Comparison of ENCODE assay signal across 1 cellular context in genomic region chr6:36827261-36828079, GRCh38.
TF ChIP-seq lines count a peak whose summit lies in the region.

No MANE protein-coding gene starts in this region.

TF ChIP-seq in K562, 482 proteins besides CTCF, POLR2A, EP300 and RAD21 (continued from another document and continues in another):
- no peak for TF ChIP-seq CBX1 (IDR thresholded peaks at IDR 0.05; ENCODE audit: low read depth)
- TF ChIP-seq JUN (IDR thresholded peaks at IDR 0.05; ENCODE audit: borderline replicate concordance, low read depth, low read length) = peak; percentile 82; the same call in 1 of the 2 replicates
- no peak for TF ChIP-seq JUN (CRISPR knock-in tag; IDR thresholded peaks at IDR 0.05; ENCODE audit: borderline replicate concordance)
- no peak for TF ChIP-seq ZBTB43 (CRISPR knock-in tag; IDR thresholded peaks at IDR 0.05)
- TF ChIP-seq, protein P1, sequence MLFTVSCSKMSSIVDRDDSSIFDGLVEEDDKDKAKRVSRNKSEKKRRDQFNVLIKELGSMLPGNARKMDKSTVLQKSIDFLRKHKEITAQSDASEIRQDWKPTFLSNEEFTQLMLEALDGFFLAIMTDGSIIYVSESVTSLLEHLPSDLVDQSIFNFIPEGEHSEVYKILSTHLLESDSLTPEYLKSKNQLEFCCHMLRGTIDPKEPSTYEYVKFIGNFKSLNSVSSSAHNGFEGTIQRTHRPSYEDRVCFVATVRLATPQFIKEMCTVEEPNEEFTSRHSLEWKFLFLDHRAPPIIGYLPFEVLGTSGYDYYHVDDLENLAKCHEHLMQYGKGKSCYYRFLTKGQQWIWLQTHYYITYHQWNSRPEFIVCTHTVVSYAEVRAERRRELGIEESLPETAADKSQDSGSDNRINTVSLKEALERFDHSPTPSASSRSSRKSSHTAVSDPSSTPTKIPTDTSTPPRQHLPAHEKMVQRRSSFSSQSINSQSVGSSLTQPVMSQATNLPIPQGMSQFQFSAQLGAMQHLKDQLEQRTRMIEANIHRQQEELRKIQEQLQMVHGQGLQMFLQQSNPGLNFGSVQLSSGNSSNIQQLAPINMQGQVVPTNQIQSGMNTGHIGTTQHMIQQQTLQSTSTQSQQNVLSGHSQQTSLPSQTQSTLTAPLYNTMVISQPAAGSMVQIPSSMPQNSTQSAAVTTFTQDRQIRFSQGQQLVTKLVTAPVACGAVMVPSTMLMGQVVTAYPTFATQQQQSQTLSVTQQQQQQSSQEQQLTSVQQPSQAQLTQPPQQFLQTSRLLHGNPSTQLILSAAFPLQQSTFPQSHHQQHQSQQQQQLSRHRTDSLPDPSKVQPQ (CRISPR knock-in tag; IDR thresholded peaks at IDR 0.05; ENCODE audit: borderline replicate concordance) = 0 out of 2 replicates have a peak, but pooled peaks have one; percentile 61
- TF ChIP-seq MCM7 (IDR thresholded peaks at IDR 0.05) = no peak
- TF ChIP-seq TRIM28 (IDR thresholded peaks at IDR 0.05) = no peak
- TF ChIP-seq RBM25 (IDR thresholded peaks at IDR 0.05; ENCODE audit: low read depth, low read length, severe bottlenecking) = no peak
- peak; percentile 94 for TF ChIP-seq ZNF589 (CRISPR knock-in tag; IDR thresholded peaks at IDR 0.05; ENCODE audit: low read depth)
- TF ChIP-seq ZNF655 (CRISPR knock-in tag; IDR thresholded peaks at IDR 0.05) = no peak
- TF ChIP-seq GTF2E2 (tag; IDR thresholded peaks at IDR 0.05) = peak; percentile 71; the same call in 1 of the 2 replicates
- TF ChIP-seq POLR2B (IDR thresholded peaks at IDR 0.05; ENCODE audit: low read depth, partially characterized antibody) = no peak
- no peak for TF ChIP-seq SLC30A9 (CRISPR knock-in tag; IDR thresholded peaks at IDR 0.05)
- TF ChIP-seq KLF6 (CRISPR knock-in tag; IDR thresholded peaks at IDR 0.05; ENCODE audit: borderline replicate concordance) = peak; percentile 72; the same call in 1 of the 2 replicates
- TF ChIP-seq CREM (IDR thresholded peaks at IDR 0.05; ENCODE audit: low read depth) = 0 out of 2 replicates have a peak, but pooled peaks have one; percentile 19
- no peak for TF ChIP-seq BRF1 (IDR thresholded peaks at IDR 0.05; ENCODE audit: borderline replicate concordance, extremely low read depth, insufficient read length)
- TF ChIP-seq ZNF76 (CRISPR knock-in tag; IDR thresholded peaks at IDR 0.05; ENCODE audit: borderline replicate concordance) = no peak
- no peak for TF ChIP-seq ZBTB33 (CRISPR knock-in tag; IDR thresholded peaks at IDR 0.05)
- no peak for TF ChIP-seq SIX5 (IDR thresholded peaks at IDR 0.05; ENCODE audit: borderline replicate concordance in 1 of 2, insufficient read depth in 1 of 2, low read depth in 1 of 2, low read length in 2 of 2)
- TF ChIP-seq ZNF224 (CRISPR knock-in tag; IDR thresholded peaks at IDR 0.05) = no peak
- TF ChIP-seq CC2D1A (IDR thresholded peaks at IDR 0.05) = no peak
- no peak for TF ChIP-seq ESRRA (IDR thresholded peaks at IDR 0.05; ENCODE audit: borderline replicate concordance, low read depth)
- TF ChIP-seq FOXA1 (IDR thresholded peaks at IDR 0.05; ENCODE audit: borderline replicate concordance) = no peak
- no peak for TF ChIP-seq STAT5A (IDR thresholded peaks at IDR 0.05; ENCODE audit: borderline replicate concordance, low read length)
- no peak for TF ChIP-seq ZNF263 (CRISPR knock-in tag; IDR thresholded peaks at IDR 0.05; ENCODE audit: borderline replicate concordance)
- 0 out of 2 replicates have a peak, but pooled peaks have one; percentile 3 for TF ChIP-seq CBFA2T3 (IDR thresholded peaks at IDR 0.05)
- no peak for TF ChIP-seq KLF10 (CRISPR knock-in tag; IDR thresholded peaks at IDR 0.05)
- no peak for TF ChIP-seq SRF (CRISPR knock-in tag; IDR thresholded peaks at IDR 0.05)
- no peak for TF ChIP-seq ZNF318 (IDR thresholded peaks at IDR 0.05; ENCODE audit: borderline replicate concordance in 1 of 2, low read depth in 1 of 2)
- TF ChIP-seq ZBTB12 (CRISPR knock-in tag; IDR thresholded peaks at IDR 0.05) = no peak
- peak; percentile 89 for TF ChIP-seq JUND (IDR thresholded peaks at IDR 0.05; ENCODE audit: borderline replicate concordance, low read depth, low read length)
- TF ChIP-seq JUND (tag; IDR thresholded peaks at IDR 0.05; ENCODE audit: borderline replicate concordance, low read depth, low read length) = peak; percentile 79; the same call in 1 of the 3 replicates
- TF ChIP-seq HNRNPH1 (optimal IDR thresholded peaks at IDR 0.05; ENCODE audit: low read depth, low read length) = no peak
- TF ChIP-seq FOXJ2 (tag; IDR thresholded peaks at IDR 0.05) = no peak
- no peak for TF ChIP-seq ZNF384 (IDR thresholded peaks at IDR 0.05; ENCODE audit: low read depth, low read length)
- TF ChIP-seq ZNF174 (CRISPR knock-in tag; IDR thresholded peaks at IDR 0.05) = no peak
- no peak for TF ChIP-seq ZNF165 (CRISPR knock-in tag; IDR thresholded peaks at IDR 0.05; ENCODE audit: borderline replicate concordance)
- TF ChIP-seq RCOR1 (IDR thresholded peaks at IDR 0.05; ENCODE audit: borderline replicate concordance in 1 of 2, low read depth in 2 of 2, low read length in 2 of 2) = no peak
- TF ChIP-seq NR3C1 (CRISPR knock-in tag; IDR thresholded peaks at IDR 0.05) = no peak
- no peak for TF ChIP-seq TSC22D4 (tag; IDR thresholded peaks at IDR 0.05)
- TF ChIP-seq, protein P2, sequence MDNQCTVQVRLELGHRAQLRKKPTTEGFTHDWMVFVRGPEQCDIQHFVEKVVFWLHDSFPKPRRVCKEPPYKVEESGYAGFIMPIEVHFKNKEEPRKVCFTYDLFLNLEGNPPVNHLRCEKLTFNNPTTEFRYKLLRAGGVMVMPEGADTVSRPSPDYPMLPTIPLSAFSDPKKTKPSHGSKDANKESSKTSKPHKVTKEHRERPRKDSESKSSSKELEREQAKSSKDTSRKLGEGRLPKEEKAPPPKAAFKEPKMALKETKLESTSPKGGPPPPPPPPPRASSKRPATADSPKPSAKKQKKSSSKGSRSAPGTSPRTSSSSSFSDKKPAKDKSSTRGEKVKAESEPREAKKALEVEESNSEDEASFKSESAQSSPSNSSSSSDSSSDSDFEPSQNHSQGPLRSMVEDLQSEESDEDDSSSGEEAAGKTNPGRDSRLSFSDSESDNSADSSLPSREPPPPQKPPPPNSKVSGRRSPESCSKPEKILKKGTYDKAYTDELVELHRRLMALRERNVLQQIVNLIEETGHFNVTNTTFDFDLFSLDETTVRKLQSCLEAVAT (IDR thresholded peaks at IDR 0.05) = no peak
- TF ChIP-seq, protein P3, sequence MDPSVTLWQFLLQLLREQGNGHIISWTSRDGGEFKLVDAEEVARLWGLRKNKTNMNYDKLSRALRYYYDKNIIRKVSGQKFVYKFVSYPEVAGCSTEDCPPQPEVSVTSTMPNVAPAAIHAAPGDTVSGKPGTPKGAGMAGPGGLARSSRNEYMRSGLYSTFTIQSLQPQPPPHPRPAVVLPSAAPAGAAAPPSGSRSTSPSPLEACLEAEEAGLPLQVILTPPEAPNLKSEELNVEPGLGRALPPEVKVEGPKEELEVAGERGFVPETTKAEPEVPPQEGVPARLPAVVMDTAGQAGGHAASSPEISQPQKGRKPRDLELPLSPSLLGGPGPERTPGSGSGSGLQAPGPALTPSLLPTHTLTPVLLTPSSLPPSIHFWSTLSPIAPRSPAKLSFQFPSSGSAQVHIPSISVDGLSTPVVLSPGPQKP (CRISPR knock-in tag; IDR thresholded peaks at IDR 0.05) = no peak
- TF ChIP-seq ZNF778 (CRISPR knock-in tag; IDR thresholded peaks at IDR 0.05) = no peak
- no peak for TF ChIP-seq U2AF2 (optimal IDR thresholded peaks at IDR 0.05; ENCODE audit: low read depth, low read length)
- no peak for TF ChIP-seq ZFPM2 (CRISPR knock-in tag; IDR thresholded peaks at IDR 0.05)
- TF ChIP-seq ZNF354B (CRISPR knock-in tag; IDR thresholded peaks at IDR 0.05) = no peak
- no peak for TF ChIP-seq EP400 (IDR thresholded peaks at IDR 0.05)
- no peak for TF ChIP-seq TAL1 (IDR thresholded peaks at IDR 0.05)
- no peak for TF ChIP-seq ARNT (IDR thresholded peaks at IDR 0.05)
